36 cellular contexts compared by ENCODE assay signal in the genomic region with DNA sequence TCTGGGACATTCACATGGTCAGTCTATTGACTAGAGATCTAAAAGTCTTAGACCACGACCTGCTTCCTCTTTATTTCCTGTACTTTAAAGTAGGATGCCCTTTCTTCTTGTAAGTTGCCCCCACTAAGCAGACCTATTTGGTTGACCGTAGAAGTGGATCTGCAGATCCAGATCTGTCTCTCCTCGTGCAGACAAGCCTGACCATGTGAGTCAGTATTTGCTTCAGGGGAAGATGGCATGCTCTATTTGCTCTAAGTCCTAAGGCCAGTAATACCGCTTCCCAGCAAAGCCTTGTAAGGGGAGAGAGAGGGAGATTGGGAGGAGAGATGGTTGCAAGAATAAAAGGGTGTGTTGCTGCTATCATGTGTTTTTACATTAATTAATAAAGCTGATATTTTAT. TPM values are rescaled to one million over a fixed set of nuclear protein-coding genes. Genes with fewer than 3 reads are reported as not detected.
"Had no signal": no experiment of that assay in that cellular context is flagged by ENCODE, and none has a peak within 500 bp of the region (broad histone marks: within the 10 kb centered on the region; RNA-seq: fewer than 3 reads in every experiment).

No MANE protein-coding gene starts in this region.

- H3K4me3 ChIP-seq: K562 had no signal

- H3K4me1 Mint-ChIP-seq: activated CD4-positive, alpha-beta T cell treated with anti-CD3 and anti-CD28 coated beads, Interleukin-2, amount 10 ng/mL, durations not matched to agents 24 days and 14 days; activated naive CD8-positive, alpha-beta T cell treated with anti-CD3 and anti-CD28 coated beads for 36 hours; activated T-helper 17 cell treated with anti-CD3 and anti-CD28 coated beads, Interleukin-2, amount 50 U/mL, for 72 hours had no signal

- H3K27me3 ChIP-seq: brain microvascular endothelial cell had no signal

- H3K36me3 Mint-ChIP-seq: activated naive CD8-positive, alpha-beta T cell treated with anti-CD3 and anti-CD28 coated beads for 36 hours had no signal

- H3K27me3 Mint-ChIP-seq: activated CD4-positive, alpha-beta T cell treated with anti-CD3 and anti-CD28 coated beads, Interleukin-2, amount 10 ng/mL, durations not matched to agents 24 days and 14 days; activated naive CD8-positive, alpha-beta T cell treated with anti-CD3 and anti-CD28 coated beads for 36 hours; activated T-helper 17 cell treated with anti-CD3 and anti-CD28 coated beads, Interleukin-2, amount 50 U/mL, for 72 hours had no signal

- H3K27ac Mint-ChIP-seq: activated CD4-positive, alpha-beta T cell treated with anti-CD3 and anti-CD28 coated beads, Interleukin-2, amount 10 ng/mL, durations not matched to agents 24 days and 14 days; activated CD8-positive, alpha-beta T cell treated with anti-CD3 and anti-CD28 coated beads for 36 hours; activated naive CD8-positive, alpha-beta T cell treated with anti-CD3 and anti-CD28 coated beads for 36 hours; activated T-cell treated with anti-CD3 and anti-CD28 coated beads, Interleukin-2, amount 50 U/mL, for 72 hours; activated T-helper 17 cell treated with anti-CD3 and anti-CD28 coated beads, Interleukin-2, amount 50 U/mL, for 72 hours had no signal

- H3K36me3 ChIP-seq: brain microvascular endothelial cell had no signal

- DNase-seq: activated CD4-positive, alpha-beta T cell treated with anti-CD3 and anti-CD28 coated beads for 1 hour; activated CD4-positive, alpha-beta T cell treated with anti-CD3 and anti-CD28 coated beads, Interleukin-2, amount 10 ng/mL, durations not matched to agents 24 days and 14 days; activated CD4-positive, alpha-beta T cell treated with anti-CD3 and anti-CD28 coated beads, Interleukin-2, amount 50 U/mL, for 4 hours; activated CD4-positive, CD25-positive, alpha-beta regulatory T cell; activated CD8-positive, alpha-beta T cell treated with anti-CD3 and anti-CD28 coated beads for 36 hours; activated effector memory CD4-positive, alpha-beta T cell treated with anti-CD3 and anti-CD28 coated beads, Interleukin-2, amount 50 U/mL, for 16 hours; activated naive CD4-positive, alpha-beta T cell; activated naive CD4-positive, alpha-beta T cell treated with anti-CD3 and anti-CD28 coated beads, Interleukin-2, amount 50 U/mL, for 16 hours; activated naive CD8-positive, alpha-beta T cell treated with anti-CD3 and anti-CD28 coated beads for 36 hours; activated T-cell treated with anti-CD3 and anti-CD28 coated beads, Interleukin-2, amount 50 U/mL, for 1 hour; activated T-cell treated with anti-CD3 and anti-CD28 coated beads, Interleukin-2, amount 50 U/mL, for 72 hours; amniotic stem cell; aorta; brain microvascular endothelial cell; NCI-H1105; NCI-H1417 treated with DMSO at 0.1 percent for 48 hours; NCI-H187 treated with DMSO at 0.1 percent for 48 hours; NCI-H2081; NCI-H2171 treated with DMSO at 0.1 percent for 48 hours; NCI-H2227 treated with DMSO at 0.1 percent for 48 hours; NCI-H446; NCI-H510A treated with DMSO at 0.1 percent for 48 hours; NCI-H69; NK-92 treated with Interleukin-12 subunit alpha and Interleukin-12 subunit beta, amount 100 ng/mL, for 24 hours; PC-3; Right ventricle myocardium superior; SW 1271; T-helper 1 cell; T-helper 2 cell; T-helper 9 cell had no signal

- ATAC-seq: activated CD8-positive, alpha-beta T cell treated with anti-CD3 and anti-CD28 coated beads for 36 hours; activated T-cell treated with anti-CD3 and anti-CD28 coated beads, Interleukin-2, amount 50 U/mL, for 72 hours; activated T-helper 17 cell treated with anti-CD3 and anti-CD28 coated beads, Interleukin-2, amount 50 U/mL, for 72 hours; K562; PC-3 had no signal

- H3K9me3 Mint-ChIP-seq: activated CD4-positive, alpha-beta T cell treated with anti-CD3 and anti-CD28 coated beads, Interleukin-2, amount 10 ng/mL, durations not matched to agents 24 days and 14 days; activated CD8-positive, alpha-beta T cell treated with anti-CD3 and anti-CD28 coated beads for 36 hours; activated naive CD8-positive, alpha-beta T cell treated with anti-CD3 and anti-CD28 coated beads for 36 hours; activated T-cell treated with anti-CD3 and anti-CD28 coated beads, Interleukin-2, amount 50 U/mL, for 72 hours; activated T-helper 17 cell treated with anti-CD3 and anti-CD28 coated beads, Interleukin-2, amount 50 U/mL, for 72 hours had no signal

- H3K27ac ChIP-seq: brain microvascular endothelial cell, VCaP had no signal

- H3K4me3 Mint-ChIP-seq: activated CD4-positive, alpha-beta T cell treated with anti-CD3 and anti-CD28 coated beads, Interleukin-2, amount 10 ng/mL, durations not matched to agents 24 days and 14 days; activated CD8-positive, alpha-beta T cell treated with anti-CD3 and anti-CD28 coated beads for 36 hours; activated naive CD8-positive, alpha-beta T cell treated with anti-CD3 and anti-CD28 coated beads for 36 hours; activated T-cell treated with anti-CD3 and anti-CD28 coated beads, Interleukin-2, amount 50 U/mL, for 72 hours; activated T-helper 17 cell treated with anti-CD3 and anti-CD28 coated beads, Interleukin-2, amount 50 U/mL, for 72 hours had no signal

RNA-seq across cellular contexts. Expression of a gene that starts 46.8 kb away (rescaled TPM):
- total RNA-seq: activated CD4-positive, alpha-beta T cell treated with anti-CD3 and anti-CD28 coated beads, Interleukin-2, amount 10 ng/mL, durations not matched to agents 24 days and 14 days; activated CD8-positive, alpha-beta memory T cell treated with anti-CD3 and anti-CD28 coated beads for 36 hours; activated CD8-positive, alpha-beta T cell treated with anti-CD3 and anti-CD28 coated beads for 36 hours; activated naive CD8-positive, alpha-beta T cell treated with anti-CD3 and anti-CD28 coated beads for 36 hours; activated T-cell treated with anti-CD3 and anti-CD28 coated beads, Interleukin-2, amount 50 U/mL, for 72 hours; activated T-helper 17 cell treated with anti-CD3 and anti-CD28 coated beads, Interleukin-2, amount 50 U/mL, for 72 hours; aorta; cardiac septum; K562; MCF 10A; PC-3; Right ventricle myocardium superior had no signal
- polyA plus RNA-seq: aorta, K562 had no signal
